Comparison of ENCODE assay signal across 20 cellular contexts in the genomic region with DNA sequence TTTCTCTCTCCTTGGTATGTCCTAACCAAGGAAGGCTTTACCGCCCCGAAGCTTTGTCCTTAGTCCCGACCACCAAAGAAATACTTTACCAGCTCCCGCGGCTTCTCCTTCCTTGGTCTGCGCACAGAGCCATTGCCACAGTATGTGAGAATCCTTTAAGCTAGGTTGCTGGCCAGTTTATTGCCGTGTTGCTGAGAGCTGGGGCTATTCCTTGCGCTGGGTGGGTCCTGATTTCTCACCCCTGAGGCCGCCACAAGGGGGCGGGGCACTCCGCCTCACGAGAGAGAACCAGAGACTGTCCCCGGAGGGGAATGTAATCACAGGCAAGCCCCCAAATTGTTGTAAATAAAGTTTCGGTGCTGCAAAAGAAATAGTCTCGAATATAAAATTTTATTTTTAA.
DNase-seq lines count a peak whose midpoint lies in the region; ATAC-seq, FAIRE-seq and TF ChIP-seq lines count a peak whose summit lies in the region.
"Had no signal": no experiment of that assay in that cellular context is flagged by ENCODE, and none has a peak within 500 bp of the region (broad histone marks: within the 10 kb centered on the region; RNA-seq: fewer than 3 reads in every experiment).

No MANE protein-coding gene starts in this region.

- CTCF ChIA-PET in endothelial cell of umbilical vein (lab: Charles Lee): interaction anchor here (1.1 to 1.6 kb wide), 4 partner anchors 319 to 337 kb away, joined by 3 to 8 read pairs (median 6); no protein-coding TSS in a partner anchor

- no peak for TF ChIP-seq POLR2A in endothelial cell of umbilical vein (IDR thresholded peaks at IDR 0.05; ENCODE audit: low read depth, low read length)

- intact Hi-C loops in endothelial cell of umbilical vein (cut with micrococcal nuclease): no loop called here

- no peaks in the 10 kb centered on the region for H3K79me2 ChIP-seq in endothelial cell of umbilical vein (ENCODE audit: control insufficient read depth, insufficient read depth, low read length)

- peaks cover 8% of the 10 kb centered on the region for H3K36me3 Mint-ChIP-seq in neural crest cell (ENCODE audit: low read depth)
- H3K36me3 Mint-ChIP-seq: activated naive CD8-positive, alpha-beta T cell treated with anti-CD3 and anti-CD28 coated beads for 36 hours had no signal

- H3K4me3 ChIP-seq in GM06990 (replicated peaks; ENCODE audit: low read depth, low read length) (no peak overlapping the region), endothelial cell of umbilical vein (replicated peaks in 1 of 3; ENCODE audit: insufficient read depth in 1 of 3, low read depth in 1 of 3, low read length in 3 of 3) (no peak overlapping the region)
- H3K4me3 ChIP-seq: PC-9, SK-N-MC had no signal

- no peaks in the 10 kb centered on the region for H3K36me3 ChIP-seq in GM06990 (ENCODE audit: control insufficient read depth, insufficient read depth, low read length)
- no peaks in the 10 kb centered on the region for H3K36me3 ChIP-seq in endothelial cell of umbilical vein (ENCODE audit: control insufficient read depth in 2 of 2, extremely low read depth in 1 of 2, insufficient read depth in 2 of 2, low read length in 2 of 2)

- dilution Hi-C loops in endothelial cell of umbilical vein (cut with MboI; ENCODE audit: extremely low pct_ligation_motif_present, low sequenced_read_pairs): no loop called here

- no peak overlapping the region for H3K4me2 ChIP-seq in endothelial cell of umbilical vein (ENCODE audit: insufficient read depth, low read length)
- H3K4me2 ChIP-seq: PC-9 had no signal

- no peaks in the 10 kb centered on the region for H3K27me3 Mint-ChIP-seq in neural crest cell (ENCODE audit: low read depth)
- H3K27me3 Mint-ChIP-seq: activated naive CD8-positive, alpha-beta T cell treated with anti-CD3 and anti-CD28 coated beads for 36 hours; B cell had no signal

- H3K9me1 ChIP-seq in endothelial cell of umbilical vein (replicated peaks; ENCODE audit: control insufficient read depth, extremely low read depth, insufficient read depth, low read length): no peaks in the 10 kb centered on the region

- no peak overlapping the region for H3K27ac Mint-ChIP-seq in neural crest cell (ENCODE audit: unreplicated experiment)
- H3K27ac Mint-ChIP-seq: activated naive CD8-positive, alpha-beta T cell treated with anti-CD3 and anti-CD28 coated beads for 36 hours; B cell had no signal

- peak; percentile 3 for TF ChIP-seq CTCF in GM06990 (IDR thresholded peaks at IDR 0.05; ENCODE audit: insufficient read depth, low read length, poor library complexity, severe bottlenecking)
- TF ChIP-seq CTCF in endothelial cell of umbilical vein (IDR thresholded peaks at IDR 0.05; ENCODE audit: extremely low read depth in 1 of 2, insufficient read depth in 1 of 2, low read depth in 1 of 2, low read length in 2 of 2): no peak
- TF ChIP-seq CTCF in neural crest cell (conservative IDR thresholded peaks at IDR 0.05): peak; percentile 59

- no peaks in the 10 kb centered on the region for H4K20me1 ChIP-seq in endothelial cell of umbilical vein (replicated peaks; ENCODE audit: control insufficient read depth, extremely low read depth, insufficient read depth, low read length)

- peaks cover 7% of the 10 kb centered on the region for H3K4me1 Mint-ChIP-seq in neural crest cell
- H3K4me1 Mint-ChIP-seq: activated naive CD8-positive, alpha-beta T cell treated with anti-CD3 and anti-CD28 coated beads for 36 hours; B cell had no signal

- no peaks in the 10 kb centered on the region for H3K27me3 ChIP-seq in GM06990 (replicated peaks; ENCODE audit: control insufficient read depth, insufficient read depth, low read length)
- no peaks in the 10 kb centered on the region for H3K27me3 ChIP-seq in endothelial cell of umbilical vein (ENCODE audit: control insufficient read depth in 2 of 2, insufficient read depth in 2 of 2, low read length in 2 of 2)

- no TSS peak for BruUV-seq in endothelial cell of umbilical vein (replicated peaks; lab: Mats Ljungman, UMichigan)

- ATAC-seq in GM19023 (IDR thresholded peaks at IDR 0.05; ENCODE audit: unreplicated experiment): no peak

- H3K9ac ChIP-seq in endothelial cell of umbilical vein (replicated peaks; ENCODE audit: extremely low read depth, insufficient read depth, low read length): no peak overlapping the region

- peaks cover 12% of the 10 kb centered on the region for H3K9me3 Mint-ChIP-seq in neural crest cell

- DNase-seq in GM06990 (ENCODE audit: extremely low read depth, insufficient read length): no peak
- peak; percentile 48 for DNase-seq in NCI-H2029 treated with DMSO at 0.1 percent for 48 hours (lab: John Stamatoyannopoulos, UW)
- no peak for DNase-seq in endothelial cell of umbilical vein (ENCODE audit: low read depth, low spot score)
- peak; percentile 32 for DNase-seq in neural crest cell (ENCODE audit: low read depth, low spot score)
- DNase-seq in GM03348 (ENCODE audit: low spot score): no peak
- DNase-seq in stimulated activated CD4-positive, alpha-beta T cell treated with anti-CD3 and anti-CD28 coated beads, Interleukin-4, amount 100 ng/mL, for 4 hours: no peak
- DNase-seq: activated CD4-positive, alpha-beta T cell treated with anti-CD3 and anti-CD28 coated beads, Interleukin-2, amount 50 U/mL, for 4 hours; activated naive CD8-positive, alpha-beta T cell treated with anti-CD3 and anti-CD28 coated beads for 36 hours; activated T-cell treated with anti-CD3 and anti-CD28 coated beads, Interleukin-2, amount 50 U/mL, for 48 hours; effector CD4-positive, alpha-beta T cell; KBM-7; PC-9; small intestine had no signal

- POLR2A ChIA-PET in endothelial cell of umbilical vein (lab: Charles Lee): interaction anchor here (1.1 kb wide), 1 partner anchor 329 kb away, joined by 3 read pairs; no protein-coding TSS in a partner anchor

- no peaks in the 10 kb centered on the region for H3K9me3 ChIP-seq in endothelial cell of umbilical vein (replicated peaks; ENCODE audit: control insufficient read depth, insufficient read depth, low read length)

- H3K27ac ChIP-seq in endothelial cell of umbilical vein (ENCODE audit: insufficient read depth, low read depth, low read length): no peak overlapping the region
- H3K27ac ChIP-seq: PC-9, SK-N-MC had no signal

- peak overlapping the region; percentile 21 for H2AFZ ChIP-seq in endothelial cell of umbilical vein (ENCODE audit: low read depth, low read length)
- H2AFZ ChIP-seq: PC-9 had no signal

- H3K4me1 ChIP-seq in endothelial cell of umbilical vein (ENCODE audit: control insufficient read depth, extremely low read depth, insufficient read depth, low read length): no peaks in the 10 kb centered on the region

- no peak for FAIRE-seq in endothelial cell of umbilical vein (lab: Jason Lieb, UNC)
- FAIRE-seq: bronchial epithelial cell, GM18507, GM19239, small intestine, TTC549 had no signal

- H3K4me3 Mint-ChIP-seq in neural crest cell: peak overlapping the region; percentile 64
- H3K4me3 Mint-ChIP-seq: activated naive CD8-positive, alpha-beta T cell treated with anti-CD3 and anti-CD28 coated beads for 36 hours; B cell had no signal

TF ChIP-seq in endothelial cell of umbilical vein, 7 proteins besides CTCF, POLR2A, EP300 and RAD21:
- TF ChIP-seq, protein P1, sequence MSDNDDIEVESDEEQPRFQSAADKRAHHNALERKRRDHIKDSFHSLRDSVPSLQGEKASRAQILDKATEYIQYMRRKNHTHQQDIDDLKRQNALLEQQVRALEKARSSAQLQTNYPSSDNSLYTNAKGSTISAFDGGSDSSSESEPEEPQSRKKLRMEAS (IDR thresholded peaks at IDR 0.05; ENCODE audit: insufficient read depth, insufficient read length): no peak
- no peak for TF ChIP-seq GATA2 (IDR thresholded peaks at IDR 0.05; ENCODE audit: insufficient read depth, insufficient read length, low read depth, low read length)
- no peak for TF ChIP-seq POLR2AphosphoS5 (IDR thresholded peaks at IDR 0.05; ENCODE audit: insufficient read depth, low read depth, low read length)
- TF ChIP-seq MYC (IDR thresholded peaks at IDR 0.05; ENCODE audit: low read depth, low read length): no peak
- TF ChIP-seq JUN (IDR thresholded peaks at IDR 0.05; ENCODE audit: borderline replicate concordance, insufficient read depth, insufficient read length, low read depth): no peak
- no peak for TF ChIP-seq FOS (IDR thresholded peaks at IDR 0.05; ENCODE audit: borderline replicate concordance, insufficient read depth, low read length)
- no peak for TF ChIP-seq EZH2 (IDR thresholded peaks at IDR 0.05; ENCODE audit: borderline replicate concordance, low read depth, low read length, severe bottlenecking)
TF ChIP-seq in endothelial cell of umbilical vein: peak in this region for 0.

Comparison
In these comparisons a context has a peak if more than half of its experiments do, and no peak if none do; other contexts are left out.
1. DNase-seq: peak in NCI-H2029 treated with DMSO at 0.1 percent for 48 hours (single experiment) and neural crest cell (single experiment); none in GM06990 (single experiment), endothelial cell of umbilical vein (single experiment), GM03348 (single experiment) and stimulated activated CD4-positive, alpha-beta T cell treated with anti-CD3 and anti-CD28 coated beads, Interleukin-4, amount 100 ng/mL, for 4 hours (0 of 2).
2. CTCF ChIP-seq: peak in GM06990 (single experiment) and neural crest cell (single experiment); none in endothelial cell of umbilical vein (0 of 2).